Comparison of ENCODE assay signal across 8 cellular contexts in the genomic region with DNA sequence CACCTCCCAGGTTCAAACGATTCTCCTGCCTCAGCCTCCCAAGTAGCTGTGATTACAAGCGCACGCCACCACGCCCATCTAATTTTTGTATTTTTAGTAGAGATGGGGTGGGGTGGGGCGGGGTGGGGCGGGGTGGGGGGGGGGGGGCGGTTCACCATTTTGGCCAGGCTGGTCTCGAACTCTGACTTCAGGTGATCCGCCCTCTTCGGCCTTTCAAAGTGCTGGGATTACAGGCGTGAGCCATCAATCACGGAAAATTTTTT. TPM values are rescaled to one million over a fixed set of nuclear protein-coding genes. Genes with fewer than 3 reads are reported as not detected.
A peak's percentile ranks its signal among the peaks of the same experiment; 100 is the strongest.
DNase-seq lines count a peak whose midpoint lies in the region; ATAC-seq lines count a peak whose summit lies in the region.

No MANE protein-coding gene starts in this region.

- peaks cover 6% of the 10 kb centered on the region for H3K27me3 Mint-ChIP-seq in stimulated activated naive CD8-positive, alpha-beta T cell treated with anti-CD3 and anti-CD28 coated beads, Interleukin-15, Interleukin-2, amounts not matched to agents 100 ng/mL and 50 ng/mL, for 24 hours
- H3K27me3 Mint-ChIP-seq in central memory CD8-positive, alpha-beta T cell: peaks cover 14% of the 10 kb centered on the region

- peaks cover 22% of the 10 kb centered on the region for H3K36me3 Mint-ChIP-seq in stimulated activated naive CD8-positive, alpha-beta T cell treated with anti-CD3 and anti-CD28 coated beads, Interleukin-15, Interleukin-2, amounts not matched to agents 100 ng/mL and 50 ng/mL, for 24 hours (ENCODE audit: low read depth)
- H3K36me3 Mint-ChIP-seq in central memory CD8-positive, alpha-beta T cell (ENCODE audit: insufficient read depth): peaks cover 34% of the 10 kb centered on the region

- peak overlapping the region; percentile 95 for H3K4me3 Mint-ChIP-seq in stimulated activated naive CD8-positive, alpha-beta T cell treated with anti-CD3 and anti-CD28 coated beads, Interleukin-15, Interleukin-2, amounts not matched to agents 100 ng/mL and 50 ng/mL, for 24 hours
- H3K4me3 Mint-ChIP-seq in central memory CD8-positive, alpha-beta T cell: peak overlapping the region; percentile 96

- H3K4me1 Mint-ChIP-seq in stimulated activated naive CD8-positive, alpha-beta T cell treated with anti-CD3 and anti-CD28 coated beads, Interleukin-15, Interleukin-2, amounts not matched to agents 100 ng/mL and 50 ng/mL, for 24 hours (ENCODE audit: low read depth): peaks cover 38% of the 10 kb centered on the region
- peaks cover 41% of the 10 kb centered on the region for H3K4me1 Mint-ChIP-seq in central memory CD8-positive, alpha-beta T cell

- H3K27ac Mint-ChIP-seq in stimulated activated naive CD8-positive, alpha-beta T cell treated with anti-CD3 and anti-CD28 coated beads, Interleukin-15, Interleukin-2, amounts not matched to agents 100 ng/mL and 50 ng/mL, for 24 hours: peak overlapping the region; percentile 99
- peak overlapping the region; percentile 99 for H3K27ac Mint-ChIP-seq in central memory CD8-positive, alpha-beta T cell (ENCODE audit: low read depth)

- no peaks in the 10 kb centered on the region for H3K9me3 Mint-ChIP-seq in stimulated activated naive CD8-positive, alpha-beta T cell treated with anti-CD3 and anti-CD28 coated beads, Interleukin-15, Interleukin-2, amounts not matched to agents 100 ng/mL and 50 ng/mL, for 24 hours
- H3K9me3 Mint-ChIP-seq in central memory CD8-positive, alpha-beta T cell: peaks cover 5% of the 10 kb centered on the region

- ATAC-seq in stimulated activated naive CD8-positive, alpha-beta T cell treated with anti-CD3 and anti-CD28 coated beads, Interleukin-15, Interleukin-2, amounts not matched to agents 100 U/mL and 50 U/mL, for 24 hours: no peak
- ATAC-seq in central memory CD8-positive, alpha-beta T cell (replicated peaks; ENCODE audit: extremely low read depth, poor library complexity, severe bottlenecking): peak; percentile 19
- ATAC-seq in HG03095 (IDR thresholded peaks at IDR 0.05; ENCODE audit: unreplicated experiment): no peak

- no peaks in the 10 kb centered on the region for H3K27me3 ChIP-seq in mononuclear cell (ENCODE audit: insufficient read depth, low read length)

- H3K4me3 ChIP-seq in mononuclear cell (ENCODE audit: low read length): peak overlapping the region; percentile 94

- no peak for DNase-seq in stimulated activated naive CD8-positive, alpha-beta T cell treated with anti-CD3 and anti-CD28 coated beads, Interleukin-15, Interleukin-2, amounts not matched to agents 100 U/mL and 50 U/mL, for 24 hours
- no peak for DNase-seq in central memory CD8-positive, alpha-beta T cell (ENCODE audit: low spot score in 2 of 2)
- DNase-seq in SW 1271 (lab: John Stamatoyannopoulos, UW) (no peak), NCI-H345 treated with DMSO at 0.1 percent for 48 hours (lab: John Stamatoyannopoulos, UW; ENCODE audit: unreplicated experiment) (no peak), NCI-H69 (lab: John Stamatoyannopoulos, UW) (no peak)

- H3K4me1 ChIP-seq in mononuclear cell (ENCODE audit: insufficient read depth, low read length): peaks cover 26% of the 10 kb centered on the region

- H3K9me3 ChIP-seq in mononuclear cell (ENCODE audit: low read depth, low read length): no peaks in the 10 kb centered on the region

RNA-seq across cellular contexts. Expression of gene DPP9, which starts 0.5 kb away (rescaled TPM):
- 59.6 TPM for total RNA-seq in mononuclear cell

RNA-seq across cellular contexts. Expression of gene MYDGF, which starts 54.0 kb away (rescaled TPM):
- total RNA-seq in mononuclear cell: 40.8 TPM
